14 cellular contexts compared by ENCODE assay signal in genomic region chr13:59755647-59756290, GRCh38.
A peak's percentile ranks its signal among the peaks of the same experiment; 100 is the strongest.
DNase-seq lines count a peak whose midpoint lies in the region; ATAC-seq and TF ChIP-seq lines count a peak whose summit lies in the region.
"Had no signal": no experiment of that assay in that cellular context is flagged by ENCODE, and none has a peak within 500 bp of the region (broad histone marks: within the 10 kb centered on the region; RNA-seq: fewer than 3 reads in every experiment).

No MANE protein-coding gene starts in this region.

- H3K27me3 ChIP-seq in brain microvascular endothelial cell (replicated peaks) = no peaks in the 10 kb centered on the region
- H3K27me3 ChIP-seq: ascending aorta had no signal

- ATAC-seq in GM18511 (IDR thresholded peaks at IDR 0.05; ENCODE audit: unreplicated experiment) (peak; percentile 68), GM21619 (IDR thresholded peaks at IDR 0.05; ENCODE audit: unreplicated experiment) (peak; percentile 53), HG03378 (IDR thresholded peaks at IDR 0.05; ENCODE audit: unreplicated experiment) (peak; percentile 60)
- ATAC-seq: activated CD8-positive, alpha-beta T cell treated with anti-CD3 and anti-CD28 coated beads for 36 hours; natural killer cell had no signal

- DNase-seq in brain microvascular endothelial cell (no peak), caudate nucleus (lab: John Stamatoyannopoulos, UW) (no peak), HuH-7 (ENCODE audit: low spot score) (no peak), mesenteric fat pad (ENCODE audit: low spot score) (no peak)
- DNase-seq in effector CD8-positive, alpha-beta T cell (lab: John Stamatoyannopoulos, UW) = no peak
- DNase-seq: activated CD8-positive, alpha-beta T cell treated with anti-CD3 and anti-CD28 coated beads for 36 hours; natural killer cell; SIG-M5; T1000 had no signal

- H3K27ac ChIP-seq in brain microvascular endothelial cell (peak overlapping the region; percentile 43), caudate nucleus (ENCODE audit: low read depth, low read length) (no peak overlapping the region)
- H3K27ac ChIP-seq: ascending aorta, thoracic aorta had no signal

- TF ChIP-seq CTCF in brain microvascular endothelial cell (IDR thresholded peaks at IDR 0.05; ENCODE audit: low read depth, low read length, missing control alignments) = no peak

- H3K4me3 ChIP-seq in brain microvascular endothelial cell (ENCODE audit: low read depth, low read length) = no peak overlapping the region
- H3K4me3 ChIP-seq: ascending aorta, thoracic aorta had no signal

- no peaks in the 10 kb centered on the region for H3K36me3 ChIP-seq in brain microvascular endothelial cell (replicated peaks)
- H3K36me3 ChIP-seq: ascending aorta, thoracic aorta had no signal

- in situ Hi-C loops in brain microvascular endothelial cell (cut with HindIII; ENCODE audit: low pct_ligation_motif_present, low sequenced_read_pairs) = no loop called here
